23 cellular contexts compared by ENCODE assay signal in genomic region chr2:145750617-145751016, GRCh38.
A peak's percentile ranks its signal among the peaks of the same experiment; 100 is the strongest.
DNase-seq lines count a peak whose midpoint lies in the region; ATAC-seq and TF ChIP-seq lines count a peak whose summit lies in the region.
"Had no signal": no experiment of that assay in that cellular context is flagged by ENCODE, and none has a peak within 500 bp of the region (broad histone marks: within the 10 kb centered on the region; RNA-seq: fewer than 3 reads in every experiment).

No MANE protein-coding gene starts in this region.

- TF ChIP-seq CTCF in GM23338 (conservative IDR thresholded peaks at IDR 0.05; ENCODE audit: low read depth in 2 of 2), result no peak

- H3K4me3 ChIP-seq in GM23338 (no peak overlapping the region), SK-N-MC (no peak overlapping the region), mesodermal cell (ENCODE audit: extremely low read depth, insufficient read depth, low read length, poor library complexity, severe bottlenecking) (no peak overlapping the region), subcutaneous abdominal adipose tissue (ENCODE audit: low read depth in 1 of 5, low read length in 5 of 5) (no peak overlapping the region)
- H3K4me3 ChIP-seq: body of pancreas, coronary artery, right lobe of liver had no signal

- H3K27me3 Mint-ChIP-seq in GM23338 (ENCODE audit: insufficient read depth, low read depth, poor library complexity), result no peaks in the 10 kb centered on the region

- H3K9ac ChIP-seq in SK-N-MC (ENCODE audit: insufficient read length), result peak overlapping the region; percentile 13
- no peak overlapping the region for H3K9ac ChIP-seq in subcutaneous abdominal adipose tissue (ENCODE audit: low read length in 5 of 5)
- H3K9ac ChIP-seq: SK-N-SH had no signal

- no peaks in the 10 kb centered on the region for H3K9me3 ChIP-seq in SK-N-MC (ENCODE audit: low read depth, low read length)
- no peaks in the 10 kb centered on the region for H3K9me3 ChIP-seq in mesodermal cell (ENCODE audit: control insufficient read depth, low read length)
- H3K9me3 ChIP-seq in subcutaneous abdominal adipose tissue (ENCODE audit: control insufficient read depth in 5 of 5, low read length in 5 of 5), result no peaks in the 10 kb centered on the region
- H3K9me3 ChIP-seq: body of pancreas, right lobe of liver, SK-N-SH had no signal

- H3K4me1 ChIP-seq in GM23338 (ENCODE audit: insufficient read depth) (peaks cover 17% of the 10 kb centered on the region), mesodermal cell (ENCODE audit: control insufficient read depth, insufficient read depth, low read length, poor library complexity, severe bottlenecking) (peaks cover 27% of the 10 kb centered on the region), subcutaneous abdominal adipose tissue (ENCODE audit: control insufficient read depth in 5 of 5, insufficient read depth in 5 of 5, low read length in 5 of 5) (peaks cover 2 to 43% (median 38%) of the 10 kb centered on the region in 5 donors)

- peak overlapping the region; percentile 0; the same call in 1 of the 2 replicates for H3K27ac Mint-ChIP-seq in GM23338
- H3K27ac Mint-ChIP-seq: activated naive CD8-positive, alpha-beta T cell treated with anti-CD3 and anti-CD28 coated beads, Interleukin-2, amount 10 ng/mL, durations not matched to agents 7 days and 5 days; stimulated activated naive CD8-positive, alpha-beta T cell treated with anti-CD3 and anti-CD28 coated beads, Interleukin-15, Interleukin-2, amounts not matched to agents 100 ng/mL and 50 ng/mL, for 24 hours had no signal

- H3K4me2 ChIP-seq in GM23338, result no peak overlapping the region
- H3K4me2 ChIP-seq: SK-N-SH had no signal

- H3K9me3 Mint-ChIP-seq in GM23338, result no peaks in the 10 kb centered on the region
- H3K9me3 Mint-ChIP-seq: activated naive CD8-positive, alpha-beta T cell treated with anti-CD3 and anti-CD28 coated beads, Interleukin-2, amount 10 ng/mL, durations not matched to agents 7 days and 5 days; stimulated activated naive CD8-positive, alpha-beta T cell treated with anti-CD3 and anti-CD28 coated beads, Interleukin-15, Interleukin-2, amounts not matched to agents 100 ng/mL and 50 ng/mL, for 24 hours had no signal

- H3K36me3 ChIP-seq in GM23338 (ENCODE audit: insufficient read depth) (no peaks in the 10 kb centered on the region), SK-N-MC (ENCODE audit: insufficient read depth, low read length) (no peaks in the 10 kb centered on the region), mesodermal cell (ENCODE audit: control insufficient read depth, insufficient read depth, low read length) (no peaks in the 10 kb centered on the region), subcutaneous abdominal adipose tissue (ENCODE audit: control insufficient read depth in 5 of 5, insufficient read depth in 5 of 5, low read length in 5 of 5) (no peaks in the 10 kb centered on the region)
- H3K36me3 ChIP-seq: right lobe of liver had no signal

- no peaks in the 10 kb centered on the region for H3F3A ChIP-seq in GM23338 (replicated peaks; ENCODE audit: low read depth)

- DNase-seq in GM23338 (ENCODE audit: low spot score), result no peak
- DNase-seq in SK-N-MC (ENCODE audit: low read depth, low spot score), result no peak
- DNase-seq in KG1 (lab: John Stamatoyannopoulos, UW), result no peak
- DNase-seq: activated naive CD8-positive, alpha-beta T cell treated with anti-CD3 and anti-CD28 coated beads, Interleukin-2, amount 10 ng/mL, durations not matched to agents 7 days and 5 days; body of pancreas; foreskin melanocyte; kidney; NCI-H1436 treated with DMSO at 0.1 percent for 48 hours; NCI-H2171; NCI-H774; nucleus accumbens; right lobe of liver; SK-N-SH; T-helper 9 cell had no signal

- H3K4me1 Mint-ChIP-seq in GM23338, result peaks cover 18% of the 10 kb centered on the region
- H3K4me1 Mint-ChIP-seq: activated naive CD8-positive, alpha-beta T cell treated with anti-CD3 and anti-CD28 coated beads, Interleukin-2, amount 10 ng/mL, durations not matched to agents 7 days and 5 days had no signal

- H3K27me3 ChIP-seq in GM23338 (ENCODE audit: insufficient read depth) (no peaks in the 10 kb centered on the region), subcutaneous abdominal adipose tissue (ENCODE audit: control insufficient read depth in 5 of 5, insufficient read depth in 4 of 5, low read length in 5 of 5) (no peaks in the 10 kb centered on the region)
- H3K27me3 ChIP-seq: body of pancreas, right lobe of liver had no signal

- H3K79me2 ChIP-seq in GM23338 (replicated peaks; ENCODE audit: insufficient read depth), result no peaks in the 10 kb centered on the region

- no peaks in the 10 kb centered on the region for H3K36me3 Mint-ChIP-seq in GM23338 (ENCODE audit: low read depth)
- H3K36me3 Mint-ChIP-seq: activated naive CD8-positive, alpha-beta T cell treated with anti-CD3 and anti-CD28 coated beads, Interleukin-2, amount 10 ng/mL, durations not matched to agents 7 days and 5 days had no signal

- H3K4me3 Mint-ChIP-seq in GM23338, result no peak overlapping the region
- H3K4me3 Mint-ChIP-seq: activated naive CD8-positive, alpha-beta T cell treated with anti-CD3 and anti-CD28 coated beads, Interleukin-2, amount 10 ng/mL, durations not matched to agents 7 days and 5 days; stimulated activated naive CD8-positive, alpha-beta T cell treated with anti-CD3 and anti-CD28 coated beads, Interleukin-15, Interleukin-2, amounts not matched to agents 100 ng/mL and 50 ng/mL, for 24 hours had no signal

- H2AFZ ChIP-seq in GM23338, result no peak overlapping the region

- no peaks in the 10 kb centered on the region for H3K9me2 ChIP-seq in GM23338 (ENCODE audit: insufficient read depth)
- H3K9me2 ChIP-seq: SK-N-SH had no signal

- H3K27ac ChIP-seq in GM23338 (ENCODE audit: low read depth) (no peak overlapping the region), SK-N-MC (peak overlapping the region; percentile 90), mesodermal cell (ENCODE audit: low read depth, low read length, severe bottlenecking) (peak overlapping the region; percentile 89), subcutaneous abdominal adipose tissue (ENCODE audit: low read depth, low read length) (peak overlapping the region; percentile 90)

- ATAC-seq in GM23338, result no peak
- ATAC-seq in GM21423 (IDR thresholded peaks at IDR 0.05; ENCODE audit: unreplicated experiment), result no peak
- no peak for ATAC-seq in GM18907 (IDR thresholded peaks at IDR 0.05; ENCODE audit: unreplicated experiment)
- no peak for ATAC-seq in GM18873 (IDR thresholded peaks at IDR 0.05; ENCODE audit: low FRiP score, unreplicated experiment)
- ATAC-seq: activated CD4-positive, CD25-positive, alpha-beta regulatory T cell treated with anti-CD3 and anti-CD28 coated beads, Interleukin-2, amount 50 U/mL, for 24 hours; body of pancreas; Panc1 had no signal

- no peaks in the 10 kb centered on the region for H4K20me1 ChIP-seq in GM23338 (replicated peaks; ENCODE audit: insufficient read depth)

- WGBS in mesodermal cell (ENCODE audit: insufficient coverage in 2 of 2), 2 experiments, result 90 to 96% methylated on average over 3 to 4 of the region's 4 CpGs
